ENCODE assay signal across 8 cellular contexts in the genomic region with DNA sequence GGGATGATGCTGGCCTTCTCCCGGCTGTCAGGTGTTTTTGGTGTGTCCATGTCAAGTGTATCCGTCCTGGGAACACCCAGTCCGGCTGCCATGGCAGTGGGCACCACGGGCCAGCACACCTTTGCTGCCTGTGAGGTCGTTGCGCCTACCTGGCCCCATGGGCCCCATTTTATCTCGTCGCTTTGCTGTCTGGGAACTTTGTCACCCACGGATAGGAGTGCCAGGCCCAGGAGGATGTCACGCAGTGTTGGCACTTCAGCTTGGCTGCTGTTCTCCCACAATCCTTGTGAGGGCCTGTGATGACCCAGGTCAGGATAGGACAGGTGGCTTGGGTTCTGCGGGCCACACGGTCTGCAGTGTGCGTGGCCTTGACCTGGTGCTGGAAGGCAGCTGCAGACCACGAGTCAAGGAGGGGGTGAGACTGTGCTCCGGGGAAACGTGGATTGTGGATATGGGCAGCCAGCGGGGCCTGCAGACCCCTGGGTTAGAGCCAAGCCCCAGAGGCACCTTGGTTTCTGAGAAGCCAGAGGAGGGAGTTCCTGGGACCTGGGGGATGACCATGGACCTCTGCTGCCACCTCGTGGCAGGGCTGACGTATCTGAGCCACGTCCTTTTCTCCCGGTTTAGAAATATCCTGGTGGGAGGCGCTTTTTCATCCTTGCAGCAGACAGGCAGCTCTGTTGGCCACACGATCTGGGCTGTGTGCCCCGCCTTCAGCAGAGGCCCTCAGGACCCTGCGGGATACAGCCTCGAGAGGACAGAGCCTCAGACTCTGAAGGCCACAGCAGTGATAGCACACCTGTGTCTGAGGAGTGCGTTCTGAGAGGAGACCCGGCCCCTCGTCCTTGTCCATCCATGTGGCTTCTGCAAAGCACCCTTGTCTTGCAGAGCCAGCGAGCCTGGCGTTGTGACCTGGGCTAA.
DNase-seq lines count a peak whose midpoint lies in the region; ATAC-seq and TF ChIP-seq lines count a peak whose summit lies in the region.

No MANE protein-coding gene starts in this region.

- DNase-seq in NCI-H1694 treated with DMSO at 0.1 percent for 48 hours (lab: John Stamatoyannopoulos, UW) (peak; percentile 56), T-cell (peak; percentile 48 to 82 (median 73)), heart right ventricle (peak; percentile 64 to 82), renal cortical epithelial cell (ENCODE audit: low read depth) (peak; percentile 72)
- DNase-seq in activated naive CD8-positive, alpha-beta T cell treated with anti-CD3 and anti-CD28 coated beads, Interleukin-2, amount 50 U/mL, for 24 hours = peak; percentile 82

- ATAC-seq in T-cell (replicated peaks in 1 of 4) = peak; percentile 71 to 91 (median 74)
- ATAC-seq in activated naive CD8-positive, alpha-beta T cell treated with anti-CD3 and anti-CD28 coated beads, Interleukin-2, amount 50 U/mL, for 24 hours = peak; percentile 22
- ATAC-seq in heart right ventricle = peak; percentile 83 to 90 (median 87)
- ATAC-seq in GM18907 (IDR thresholded peaks at IDR 0.05; ENCODE audit: unreplicated experiment) = no peak
- ATAC-seq in GM19467 (IDR thresholded peaks at IDR 0.05; ENCODE audit: unreplicated experiment) = no peak

- H3K4me3 ChIP-seq in heart right ventricle = no peak overlapping the region

- POLR2A ChIA-PET in T-cell (lab: Charles Lee) = no interaction called here

- H3K27me3 ChIP-seq in heart right ventricle = peaks cover 0 to 26% (median 0%) of the 10 kb centered on the region in 7 donors

- H3K36me3 ChIP-seq in heart right ventricle = no peaks in the 10 kb centered on the region

- WGBS in heart right ventricle, 2 donors = 40 to 44% methylated on average over 31 of the region's 31 CpGs

- TF ChIP-seq CTCF in GM12801 (IDR thresholded peaks at IDR 0.05; ENCODE audit: extremely low read depth, insufficient read length) = peak; percentile 66
- peak; percentile 63 to 90 (median 81) for TF ChIP-seq CTCF in heart right ventricle (IDR thresholded peaks at IDR 0.05)

- peak overlapping the region in 1 of 2 donors; percentile 16 for H3K27ac Mint-ChIP-seq in T-cell
- no peak overlapping the region for H3K27ac Mint-ChIP-seq in activated naive CD8-positive, alpha-beta T cell treated with anti-CD3 and anti-CD28 coated beads, Interleukin-2, amount 50 U/mL, for 24 hours

- no peaks in the 10 kb centered on the region for H3K9me3 Mint-ChIP-seq in T-cell
- H3K9me3 Mint-ChIP-seq in activated naive CD8-positive, alpha-beta T cell treated with anti-CD3 and anti-CD28 coated beads, Interleukin-2, amount 50 U/mL, for 24 hours = peaks cover 12% of the 10 kb centered on the region

- no peak overlapping the region for H3K27ac ChIP-seq in heart right ventricle

- H3K4me1 ChIP-seq in heart right ventricle = peaks cover 0 to 19% (median 0%) of the 10 kb centered on the region in 9 donors

- CTCF ChIA-PET in T-cell (lab: Charles Lee) = interaction anchor here (0.6 to 1.1 kb wide), 3 partner anchors 232 to 381 kb away, joined by 3 read pairs; no protein-coding TSS in a partner anchor

- no peaks in the 10 kb centered on the region for H3K36me3 Mint-ChIP-seq in T-cell
- peaks cover 10% of the 10 kb centered on the region for H3K36me3 Mint-ChIP-seq in activated naive CD8-positive, alpha-beta T cell treated with anti-CD3 and anti-CD28 coated beads, Interleukin-2, amount 50 U/mL, for 24 hours (ENCODE audit: low read depth)

- H3K27me3 Mint-ChIP-seq in T-cell = peaks cover 0 to 10% of the 10 kb centered on the region in 2 donors
- H3K27me3 Mint-ChIP-seq in activated naive CD8-positive, alpha-beta T cell treated with anti-CD3 and anti-CD28 coated beads, Interleukin-2, amount 50 U/mL, for 24 hours = peaks cover 11% of the 10 kb centered on the region

- peaks cover 24 to 25% (median 24%) of the 10 kb centered on the region in 3 donors for H3K4me1 Mint-ChIP-seq in T-cell
- peaks cover 42% of the 10 kb centered on the region for H3K4me1 Mint-ChIP-seq in activated naive CD8-positive, alpha-beta T cell treated with anti-CD3 and anti-CD28 coated beads, Interleukin-2, amount 50 U/mL, for 24 hours

- no peak overlapping the region for H3K4me3 Mint-ChIP-seq in T-cell
- no peak overlapping the region for H3K4me3 Mint-ChIP-seq in activated naive CD8-positive, alpha-beta T cell treated with anti-CD3 and anti-CD28 coated beads, Interleukin-2, amount 50 U/mL, for 24 hours

- intact Hi-C loops in heart right ventricle (cut with DNase I) = loop anchor here (1.0 to 10.0 kb wide), 10 partner anchors 104 to 928 kb away; partner anchors contain the start of gene SLX9 (in 1 of the 10)

- H3K9me3 ChIP-seq in heart right ventricle = no peaks in the 10 kb centered on the region

Comparison
In these comparisons a context has a peak if more than half of its experiments do, and no peak if none do; other contexts are left out.
1. ATAC-seq: peak in T-cell (4 of 4), activated naive CD8-positive, alpha-beta T cell treated with anti-CD3 and anti-CD28 coated beads, Interleukin-2, amount 50 U/mL, for 24 hours (single experiment) and heart right ventricle (8 of 8); none in GM18907 (single experiment) and GM19467 (single experiment).
2. Peak in every context shown above with its lines, with median percentiles within 50 percentile points of each other: DNase-seq.